ENCODE assay signal across 10 cellular contexts in the genomic region with DNA sequence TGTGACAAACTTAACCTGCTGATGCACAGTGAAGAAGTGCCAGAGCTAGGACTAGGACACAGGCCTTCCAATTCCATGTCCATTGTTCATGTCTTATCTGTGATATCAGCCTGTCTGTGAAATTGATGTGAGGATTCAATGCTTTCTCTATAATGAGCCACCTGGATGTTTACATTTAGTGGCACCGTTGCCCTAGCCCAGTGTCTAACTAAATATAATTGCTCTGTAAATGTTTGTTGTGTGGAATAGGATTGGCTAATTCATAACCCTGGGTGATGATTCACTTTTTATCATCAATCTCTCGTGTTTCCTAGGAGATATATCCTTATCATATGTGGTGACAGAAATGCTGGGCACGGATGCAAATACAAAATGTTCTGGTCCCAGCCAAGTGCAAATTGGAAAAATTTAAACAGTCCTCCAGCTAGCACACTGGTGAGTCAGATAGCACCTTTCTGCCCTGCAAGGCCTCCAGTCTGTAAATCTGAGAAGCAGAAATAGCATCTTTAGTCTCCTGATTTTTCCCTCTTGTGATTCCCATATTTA. TPM values are rescaled to one million over a fixed set of nuclear protein-coding genes. Genes with fewer than 3 reads are reported as not detected.
DNase-seq lines count a peak whose midpoint lies in the region; ATAC-seq, FAIRE-seq and TF ChIP-seq lines count a peak whose summit lies in the region.
"Had no signal": no experiment of that assay in that cellular context is flagged by ENCODE, and none has a peak within 500 bp of the region (broad histone marks: within the 10 kb centered on the region; RNA-seq: fewer than 3 reads in every experiment).

No MANE protein-coding gene starts in this region.

- H3K27me3 ChIP-seq in bronchial epithelial cell (ENCODE audit: control insufficient read depth, insufficient read depth, low read length), result no peaks in the 10 kb centered on the region
- H3K27me3 ChIP-seq in small intestine (ENCODE audit: control insufficient read depth in 2 of 2, insufficient read depth in 2 of 2, low read length in 2 of 2), result no peaks in the 10 kb centered on the region

- no peak for FAIRE-seq in bronchial epithelial cell (lab: Jason Lieb, UNC)
- FAIRE-seq in small intestine (lab: Jason Lieb, UNC), result no peak
- FAIRE-seq: A204.1 had no signal

- WGBS in small intestine, 3 donors, result 10 to 51% (median 19%) methylated on average over 3 of the region's 3 CpGs

- TF ChIP-seq CTCF in bronchial epithelial cell (IDR thresholded peaks at IDR 0.05; ENCODE audit: insufficient read depth, low read length, severe bottlenecking), result no peak

- DNase-seq in NCI-H2196 (lab: John Stamatoyannopoulos, UW; ENCODE audit: unreplicated experiment) (peak; percentile 20), NCI-H2196 treated with DMSO at 0.1 percent for 48 hours (lab: John Stamatoyannopoulos, UW; ENCODE audit: unreplicated experiment) (no peak), NCI-H345 treated with DMSO at 0.1 percent for 48 hours (lab: John Stamatoyannopoulos, UW; ENCODE audit: unreplicated experiment) (peak; percentile 32), bronchial epithelial cell (ENCODE audit: low read depth) (peak; percentile 84), small intestine (peak; percentile 45)
- DNase-seq: psoas muscle had no signal

- no peaks in the 10 kb centered on the region for H3K4me1 ChIP-seq in small intestine (ENCODE audit: control insufficient read depth in 2 of 2, insufficient read depth in 1 of 2, low read depth in 1 of 2, low read length in 1 of 2)
- H3K4me1 ChIP-seq: psoas muscle had no signal

- H3K4me3 ChIP-seq in bronchial epithelial cell (ENCODE audit: low read depth, low read length) (no peak overlapping the region), small intestine (ENCODE audit: low read depth in 1 of 2, low read length in 2 of 2) (no peak overlapping the region)
- H3K4me3 ChIP-seq: psoas muscle had no signal

- ATAC-seq in HG02642 (IDR thresholded peaks at IDR 0.05; ENCODE audit: poor library complexity, unreplicated experiment) (no peak), HG03457 (IDR thresholded peaks at IDR 0.05; ENCODE audit: unreplicated experiment) (no peak), HG03439 (IDR thresholded peaks at IDR 0.05; ENCODE audit: unreplicated experiment) (no peak)
- ATAC-seq: psoas muscle had no signal

- no peak overlapping the region for H3K27ac ChIP-seq in small intestine (ENCODE audit: low read depth in 1 of 2, low read length in 1 of 2)
- H3K27ac ChIP-seq: psoas muscle had no signal

- H3K36me3 ChIP-seq in bronchial epithelial cell (ENCODE audit: control insufficient read depth, insufficient read depth, low read length) (no peaks in the 10 kb centered on the region), small intestine (ENCODE audit: control insufficient read depth in 2 of 2, insufficient read depth in 2 of 2, low read length in 2 of 2) (no peaks in the 10 kb centered on the region)

- no peaks in the 10 kb centered on the region for H3K9me3 ChIP-seq in small intestine (ENCODE audit: control insufficient read depth, low read depth)
- H3K9me3 ChIP-seq: psoas muscle had no signal

RNA-seq across cellular contexts. Expression of gene GNG12, which starts 46.9 kb away (rescaled TPM):
- total RNA-seq in bronchial epithelial cell, result 75.3 and 88.3 TPM in 2 replicates
- 100 to 1,000 TPM in 2 of 3 donors, 10 to 100 TPM in 1; 52.8 to 162 (median 145) TPM for polyA plus RNA-seq in small intestine
